In genomic region chr9:128055222-128056040, GRCh38 we compare ENCODE assay signal across 9 cellular contexts. TPM values are rescaled to one million over a fixed set of nuclear protein-coding genes. Genes with fewer than 3 reads are reported as not detected.
DNase-seq lines count a peak whose midpoint lies in the region; TF ChIP-seq lines count a peak whose summit lies in the region.
"Had no signal": no experiment of that assay in that cellular context is flagged by ENCODE, and none has a peak within 500 bp of the region (broad histone marks: within the 10 kb centered on the region; RNA-seq: fewer than 3 reads in every experiment).

No MANE protein-coding gene starts in this region.

- intact Hi-C loops in colonic mucosa (cut with DNase I) = no loop called here

- no peaks in the 10 kb centered on the region for H3K36me3 ChIP-seq in colonic mucosa

- H3K4me3 ChIP-seq in NB4 (ENCODE audit: low read depth, low read length) = no peak overlapping the region
- no peak overlapping the region for H3K4me3 ChIP-seq in colonic mucosa
- H3K4me3 ChIP-seq: PC-9 had no signal

- H3K27ac ChIP-seq in colonic mucosa (peak overlapping the region; percentile 1), temporal lobe (ENCODE audit: low read depth, low read length) (peak overlapping the region; percentile 55)
- H3K27ac ChIP-seq: PC-9 had no signal

- peak overlapping the region in 1 of 2 donors; percentile 50 for H3K9ac ChIP-seq in colonic mucosa (ENCODE audit: low read depth in 2 of 2, low read length in 2 of 2)

- no peaks in the 10 kb centered on the region for H3K27me3 ChIP-seq in colonic mucosa

- no peaks in the 10 kb centered on the region for H3K4me1 ChIP-seq in colonic mucosa

- TF ChIP-seq CTCF in NB4 (IDR thresholded peaks at IDR 0.05; ENCODE audit: low read depth, low read length) (no peak), colonic mucosa (IDR thresholded peaks at IDR 0.05) (no peak)

- H3K9me3 ChIP-seq in colonic mucosa = no peaks in the 10 kb centered on the region

- DNase-seq in NB4 (ENCODE audit: low read depth) (peak; percentile 22), colonic mucosa (no peak), medulla oblongata (ENCODE audit: extremely low spot score) (peak; percentile 59), LoVo (ENCODE audit: low spot score) (no peak), NCI-H510A treated with DMSO at 0.1 percent for 48 hours (lab: John Stamatoyannopoulos, UW) (no peak), HK-2 (ENCODE audit: unreplicated experiment) (no peak)
- no peak for DNase-seq in activated effector memory CD4-positive, alpha-beta T cell treated with anti-CD3 and anti-CD28 coated beads, Interleukin-2, amount 50 U/mL, for 16 hours
- DNase-seq: PC-9 had no signal

- TF ChIP-seq POLR2A in NB4 (IDR thresholded peaks at IDR 0.05; ENCODE audit: extremely low read depth, insufficient read length) = no peak

RNA-seq across cellular contexts. Expression of gene NAIF1, which starts 11.7 kb away (rescaled TPM):
- total RNA-seq in colonic mucosa (10 to 100 TPM; 10.8 to 11.6 TPM), temporal lobe (5.2 TPM)

RNA-seq across cellular contexts. Expression of gene SLC25A25, which starts 12.6 kb away (rescaled TPM):
- total RNA-seq in colonic mucosa = 10 to 100 TPM; 12.3 to 19.7 TPM
- total RNA-seq in temporal lobe = 26.6 TPM

Comparison
In these comparisons a context has a peak if more than half of its experiments do, and no peak if none do; other contexts are left out.
1. DNase-seq: peak in NB4 (single experiment) and medulla oblongata (single experiment); none in colonic mucosa (single experiment), activated effector memory CD4-positive, alpha-beta T cell treated with anti-CD3 and anti-CD28 coated beads, Interleukin-2, amount 50 U/mL, for 16 hours (single experiment), LoVo (single experiment), NCI-H510A treated with DMSO at 0.1 percent for 48 hours (single experiment) and HK-2 (single experiment).